Comparison of ENCODE assay signal across 18 cellular contexts in the genomic region with DNA sequence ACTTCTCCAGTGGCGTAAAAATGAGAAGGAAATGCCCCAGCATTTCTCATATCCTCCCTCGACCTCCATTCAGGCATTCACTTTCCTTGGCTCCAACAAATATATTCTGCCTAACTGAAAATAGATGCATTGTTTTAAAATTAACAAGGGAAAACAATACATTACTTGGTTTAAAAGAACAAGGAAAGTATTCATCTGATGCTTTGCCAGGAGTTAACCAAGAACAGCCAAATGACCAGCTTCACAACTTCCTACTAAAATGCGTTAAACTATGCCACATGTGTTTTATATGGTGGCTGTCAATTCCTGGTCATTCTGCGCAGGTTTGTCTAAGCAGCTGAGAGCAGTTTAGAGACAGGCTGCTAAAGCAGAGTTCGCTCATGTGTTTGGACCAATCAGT.
A peak's percentile ranks its signal among the peaks of the same experiment; 100 is the strongest.
DNase-seq lines count a peak whose midpoint lies in the region; ATAC-seq and FAIRE-seq lines count a peak whose summit lies in the region.
"Had no signal": no experiment of that assay in that cellular context is flagged by ENCODE, and none has a peak within 500 bp of the region (broad histone marks: within the 10 kb centered on the region; RNA-seq: fewer than 3 reads in every experiment).

No MANE protein-coding gene starts in this region.

- H3K27ac ChIP-seq in substantia nigra (ENCODE audit: low read depth, low read length, poor library complexity, severe bottlenecking): peak overlapping the region; percentile 2
- H3K27ac ChIP-seq: thyroid gland, VCaP had no signal

- no peak for DNase-seq in activated T-cell treated with anti-CD3 and anti-CD28 coated beads, Interleukin-2, amount 50 U/mL, for 72 hours
- DNase-seq in activated T-cell treated with anti-CD3 and anti-CD28 coated beads, Interleukin-2, amount 50 U/mL, for 1 hour: no peak
- DNase-seq in KG1 (lab: John Stamatoyannopoulos, UW): peak; percentile 52
- peak in 1 of 49 donors; percentile 27 for DNase-seq in substantia nigra (lab: John Stamatoyannopoulos, UW)
- DNase-seq in RCC 7860 (ENCODE audit: low spot score): no peak
- DNase-seq in middle frontal gyrus (ENCODE audit: extremely low spot score, low spot score): no peak
- DNase-seq: central memory CD4-positive, alpha-beta T cell; endodermal cell; GOT3; NCI-H1092 treated with DMSO at 0.1 percent for 48 hours; SHP77 treated with DMSO at 0.1 percent for 48 hours; stimulated activated CD4-positive, alpha-beta T cell treated with anti-CD3 and anti-CD28 coated beads, Interleukin-2, amount 100 ng/mL, for 24 hours; thyroid gland had no signal

- intact Hi-C loops in dendritic cell treated with granulocyte-macrophage colony-stimulating factor and Interleukin-4, amounts not matched to agents 40 ng/mL and 50 ng/mL, for 4 days (cut with micrococcal nuclease): no loop called here

- ATAC-seq in activated T-cell treated with anti-CD3 and anti-CD28 coated beads, Interleukin-2, amount 50 U/mL, for 72 hours (replicated peaks in 1 of 2): no peak
- ATAC-seq in HG02885 (IDR thresholded peaks at IDR 0.05; ENCODE audit: poor library complexity, unreplicated experiment): no peak
- ATAC-seq: sciatic nerve had no signal

- peak overlapping the region; percentile 54 for H3K27ac Mint-ChIP-seq in activated T-cell treated with anti-CD3 and anti-CD28 coated beads, Interleukin-2, amount 50 U/mL, for 72 hours
- peak overlapping the region; percentile 27 for H3K27ac Mint-ChIP-seq in dendritic cell treated with granulocyte-macrophage colony-stimulating factor and Interleukin-4, amounts not matched to agents 40 ng/mL and 50 ng/mL, for 4 days
- H3K27ac Mint-ChIP-seq: endodermal cell had no signal

- H3K4me3 Mint-ChIP-seq in activated T-cell treated with anti-CD3 and anti-CD28 coated beads, Interleukin-2, amount 50 U/mL, for 72 hours: peak overlapping the region in 1 of 2 donors; percentile 55
- no peak overlapping the region for H3K4me3 Mint-ChIP-seq in dendritic cell treated with granulocyte-macrophage colony-stimulating factor and Interleukin-4, amounts not matched to agents 40 ng/mL and 50 ng/mL, for 4 days
- H3K4me3 Mint-ChIP-seq: endodermal cell, neural crest cell had no signal

- no peaks in the 10 kb centered on the region for H3K9me3 Mint-ChIP-seq in activated T-cell treated with anti-CD3 and anti-CD28 coated beads, Interleukin-2, amount 50 U/mL, for 72 hours
- H3K9me3 Mint-ChIP-seq in dendritic cell treated with granulocyte-macrophage colony-stimulating factor and Interleukin-4, amounts not matched to agents 40 ng/mL and 50 ng/mL, for 4 days: no peaks in the 10 kb centered on the region
- H3K9me3 Mint-ChIP-seq: endodermal cell, neural crest cell had no signal

- H3K36me3 Mint-ChIP-seq in activated T-cell treated with anti-CD3 and anti-CD28 coated beads, Interleukin-2, amount 50 U/mL, for 72 hours (ENCODE audit: insufficient read depth in 2 of 2): peaks cover 0 to 4% of the 10 kb centered on the region in 2 donors
- H3K36me3 Mint-ChIP-seq in dendritic cell treated with granulocyte-macrophage colony-stimulating factor and Interleukin-4, amounts not matched to agents 40 ng/mL and 50 ng/mL, for 4 days (ENCODE audit: low read depth): peaks cover 58% of the 10 kb centered on the region

- H3K4me1 Mint-ChIP-seq in activated T-cell treated with anti-CD3 and anti-CD28 coated beads, Interleukin-2, amount 50 U/mL, for 72 hours (ENCODE audit: low read depth): peaks cover 49% of the 10 kb centered on the region
- H3K4me1 Mint-ChIP-seq in dendritic cell treated with granulocyte-macrophage colony-stimulating factor and Interleukin-4, amounts not matched to agents 40 ng/mL and 50 ng/mL, for 4 days (ENCODE audit: low read depth): peaks cover 79% of the 10 kb centered on the region

- H3K27me3 Mint-ChIP-seq in activated T-cell treated with anti-CD3 and anti-CD28 coated beads, Interleukin-2, amount 50 U/mL, for 72 hours (ENCODE audit: low read depth): no peaks in the 10 kb centered on the region
- no peaks in the 10 kb centered on the region for H3K27me3 Mint-ChIP-seq in dendritic cell treated with granulocyte-macrophage colony-stimulating factor and Interleukin-4, amounts not matched to agents 40 ng/mL and 50 ng/mL, for 4 days

- FAIRE-seq in RCC 7860 (lab: Jason Lieb, UNC): no peak
